In the genomic region with DNA sequence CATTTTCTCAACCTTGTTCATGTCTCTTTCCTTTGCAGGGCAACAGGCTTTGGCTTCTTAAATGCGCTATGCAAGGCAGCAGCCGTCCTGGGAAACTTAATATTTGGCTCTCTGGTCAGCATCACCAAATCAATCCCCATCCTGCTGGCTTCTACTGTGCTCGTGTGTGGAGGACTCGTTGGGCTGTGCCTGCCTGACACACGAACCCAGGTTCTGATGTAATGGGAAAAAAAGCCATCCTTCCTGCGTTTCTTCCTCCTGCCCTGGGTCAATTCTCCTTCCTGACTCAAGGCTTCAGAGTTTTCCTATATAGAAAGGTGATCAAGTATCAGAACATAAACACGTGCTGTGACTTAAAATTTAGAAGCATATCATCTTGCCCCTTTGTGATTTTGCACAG, we compare ENCODE assay signal across 9 cellular contexts.
DNase-seq lines count a peak whose midpoint lies in the region; ATAC-seq and TF ChIP-seq lines count a peak whose summit lies in the region.
"Had no signal": no experiment of that assay in that cellular context is flagged by ENCODE, and none has a peak within 500 bp of the region (broad histone marks: within the 10 kb centered on the region; RNA-seq: fewer than 3 reads in every experiment).

No MANE protein-coding gene starts in this region.

- peak overlapping the region; percentile 72 for H3K4me2 ChIP-seq in GM23338

- POLR2A ChIA-PET in naive thymus-derived CD4-positive, alpha-beta T cell (lab: Charles Lee): interaction anchor here (0.6 to 3.1 kb wide), 6 partner anchors 10 to 1591 kb away, joined by 3 to 29 read pairs (median 3); partner anchors contain the start of gene IQGAP2

- H4K20me1 ChIP-seq in GM23338 (replicated peaks; ENCODE audit: insufficient read depth): no peaks in the 10 kb centered on the region

- 51 to 63% methylated on average over 7 of the region's 7 CpGs for WGBS in body of pancreas, 2 donors

- peak overlapping the region; percentile 72 for H3K27ac ChIP-seq in CD4-positive, CD25-positive, alpha-beta regulatory T cell (ENCODE audit: insufficient read depth, low read length, poor library complexity, severe bottlenecking)
- H3K27ac ChIP-seq in GM23338 (ENCODE audit: low read depth): no peak overlapping the region
- peak overlapping the region; percentile 59 for H3K27ac ChIP-seq in naive thymus-derived CD4-positive, alpha-beta T cell (ENCODE audit: low read depth, low read length)
- H3K27ac ChIP-seq in body of pancreas: no peak overlapping the region

- peaks cover 7% of the 10 kb centered on the region for H3K36me3 Mint-ChIP-seq in CD4-positive, CD25-positive, alpha-beta regulatory T cell
- no peaks in the 10 kb centered on the region for H3K36me3 Mint-ChIP-seq in GM23338 (ENCODE audit: low read depth)
- H3K36me3 Mint-ChIP-seq in activated naive CD4-positive, alpha-beta T cell treated with anti-CD3 and anti-CD28 coated beads, Interleukin-2, amount 50 U/mL, for 72 hours: peaks cover 0 to 13% of the 10 kb centered on the region in 2 donors
- peaks cover 0 to 23% (median 0%) of the 10 kb centered on the region in 5 donors for H3K36me3 Mint-ChIP-seq in naive thymus-derived CD4-positive, alpha-beta T cell

- peak overlapping the region; percentile 97 to 100 (median 98) for H3K27ac Mint-ChIP-seq in CD4-positive, CD25-positive, alpha-beta regulatory T cell
- H3K27ac Mint-ChIP-seq in GM23338: no peak overlapping the region
- peak overlapping the region; percentile 1 to 56 for H3K27ac Mint-ChIP-seq in activated naive CD4-positive, alpha-beta T cell treated with anti-CD3 and anti-CD28 coated beads, Interleukin-2, amount 50 U/mL, for 72 hours
- H3K27ac Mint-ChIP-seq in naive thymus-derived CD4-positive, alpha-beta T cell: peak overlapping the region; percentile 88 to 98 (median 93)

- no peak for TF ChIP-seq POLR2A in body of pancreas (IDR thresholded peaks at IDR 0.05)

- peaks cover 52% of the 10 kb centered on the region for H3K4me1 ChIP-seq in CD4-positive, CD25-positive, alpha-beta regulatory T cell (ENCODE audit: control insufficient read depth, insufficient read depth, low read length, poor library complexity, severe bottlenecking)
- peaks cover 28% of the 10 kb centered on the region for H3K4me1 ChIP-seq in GM23338 (ENCODE audit: insufficient read depth)
- peaks cover 29 to 52% of the 10 kb centered on the region in 2 donors for H3K4me1 ChIP-seq in naive thymus-derived CD4-positive, alpha-beta T cell (ENCODE audit: control insufficient read depth in 2 of 2, insufficient read depth in 2 of 2, low read length in 2 of 2)
- H3K4me1 ChIP-seq in body of pancreas: peaks cover 13% of the 10 kb centered on the region

- H3K9me2 ChIP-seq in GM23338 (ENCODE audit: insufficient read depth): no peaks in the 10 kb centered on the region

- no peaks in the 10 kb centered on the region for H3K9me3 ChIP-seq in CD4-positive, CD25-positive, alpha-beta regulatory T cell (ENCODE audit: control insufficient read depth in 2 of 2, low read length in 2 of 2)
- no peaks in the 10 kb centered on the region for H3K9me3 ChIP-seq in naive thymus-derived CD4-positive, alpha-beta T cell (ENCODE audit: control insufficient read depth in 2 of 3, low read length in 3 of 3)
- no peaks in the 10 kb centered on the region for H3K9me3 ChIP-seq in body of pancreas

- no peak for ATAC-seq in CD4-positive, CD25-positive, alpha-beta regulatory T cell (ENCODE audit: low read depth in 2 of 2)
- ATAC-seq in GM23338 (peak; percentile 15; the same call in 2 of the 3 replicates), body of pancreas (no peak)
- ATAC-seq in activated naive CD4-positive, alpha-beta T cell treated with anti-CD3 and anti-CD28 coated beads, Interleukin-2, amount 50 U/mL, for 72 hours: no peak
- no peak for ATAC-seq in naive thymus-derived CD4-positive, alpha-beta T cell

- peak overlapping the region; percentile 73 for H2AFZ ChIP-seq in GM23338

- H3K27me3 ChIP-seq in CD4-positive, CD25-positive, alpha-beta regulatory T cell (ENCODE audit: control insufficient read depth, insufficient read depth, low read length): no peaks in the 10 kb centered on the region
- no peaks in the 10 kb centered on the region for H3K27me3 ChIP-seq in GM23338 (ENCODE audit: insufficient read depth)
- H3K27me3 ChIP-seq in naive thymus-derived CD4-positive, alpha-beta T cell (ENCODE audit: control insufficient read depth in 2 of 2, insufficient read depth in 2 of 2, low read length in 2 of 2): no peaks in the 10 kb centered on the region
- no peaks in the 10 kb centered on the region for H3K27me3 ChIP-seq in body of pancreas

- H3F3A ChIP-seq in GM23338 (replicated peaks; ENCODE audit: low read depth): no peaks in the 10 kb centered on the region

- DNase-seq in CD4-positive, CD25-positive, alpha-beta regulatory T cell: no peak
- peak; percentile 18 for DNase-seq in GM23338 (ENCODE audit: low spot score)
- DNase-seq in activated naive CD4-positive, alpha-beta T cell treated with anti-CD3 and anti-CD28 coated beads, Interleukin-2, amount 50 U/mL, for 72 hours (ENCODE audit: low spot score in 2 of 2): no peak
- peak in 1 of 9 donors; percentile 9 for DNase-seq in naive thymus-derived CD4-positive, alpha-beta T cell
- DNase-seq in kidney tubule cell (ENCODE audit: low spot score): no peak
- DNase-seq in occipital lobe (lab: John Stamatoyannopoulos, UW): no peak
- no peak for DNase-seq in body of pancreas
- no peak for DNase-seq in AG20443 (ENCODE audit: low spot score)
- DNase-seq: NCI-H774 had no signal

- peak overlapping the region; percentile 52 for H3K4me3 ChIP-seq in CD4-positive, CD25-positive, alpha-beta regulatory T cell (ENCODE audit: low read depth, low read length)
- H3K4me3 ChIP-seq in GM23338: no peak overlapping the region
- H3K4me3 ChIP-seq in naive thymus-derived CD4-positive, alpha-beta T cell (ENCODE audit: low read length): peak overlapping the region; percentile 22
- no peak overlapping the region for H3K4me3 ChIP-seq in body of pancreas

- H3K9me3 Mint-ChIP-seq in CD4-positive, CD25-positive, alpha-beta regulatory T cell: peaks cover 0 to 12% (median 0%) of the 10 kb centered on the region in 7 donors
- peaks cover 9% of the 10 kb centered on the region; the same call in 1 of the 3 replicates for H3K9me3 Mint-ChIP-seq in GM23338
- H3K9me3 Mint-ChIP-seq in activated naive CD4-positive, alpha-beta T cell treated with anti-CD3 and anti-CD28 coated beads, Interleukin-2, amount 50 U/mL, for 72 hours: peaks cover 3 to 6% of the 10 kb centered on the region in 2 donors
- H3K9me3 Mint-ChIP-seq in naive thymus-derived CD4-positive, alpha-beta T cell: peaks cover 0 to 17% (median 0%) of the 10 kb centered on the region in 11 donors

- peaks cover 17 to 71% (median 50%) of the 10 kb centered on the region in 4 donors for H3K4me1 Mint-ChIP-seq in CD4-positive, CD25-positive, alpha-beta regulatory T cell
- peaks cover 39% of the 10 kb centered on the region for H3K4me1 Mint-ChIP-seq in GM23338
- peaks cover 44 to 75% (median 52%) of the 10 kb centered on the region in 7 donors for H3K4me1 Mint-ChIP-seq in naive thymus-derived CD4-positive, alpha-beta T cell

- intact Hi-C loops in naive thymus-derived CD4-positive, alpha-beta T cell (cut with micrococcal nuclease): loop anchor here in 1 of 2 donors (1.0 kb wide), 1 partner anchor 26 kb away; no protein-coding TSS in a partner anchor
- intact Hi-C loops in body of pancreas (cut with DNase I): no loop called here

- CTCF ChIA-PET in naive thymus-derived CD4-positive, alpha-beta T cell (lab: Charles Lee): interaction anchor here (1.2 to 2.1 kb wide), 2 partner anchors 69 to 79 kb away, joined by 3 to 8 read pairs; no protein-coding TSS in a partner anchor

- H3K36me3 ChIP-seq in CD4-positive, CD25-positive, alpha-beta regulatory T cell (ENCODE audit: control insufficient read depth, insufficient read depth, low read length): no peaks in the 10 kb centered on the region
- H3K36me3 ChIP-seq in GM23338 (ENCODE audit: insufficient read depth) (no peaks in the 10 kb centered on the region), body of pancreas (replicated peaks in 1 of 2; ENCODE audit: insufficient read depth in 1 of 2, low read depth in 2 of 2) (no peaks in the 10 kb centered on the region)
- no peaks in the 10 kb centered on the region for H3K36me3 ChIP-seq in naive thymus-derived CD4-positive, alpha-beta T cell (ENCODE audit: control insufficient read depth in 2 of 3, insufficient read depth in 3 of 3, low read length in 3 of 3)

- TF ChIP-seq CTCF in GM23338 (conservative IDR thresholded peaks at IDR 0.05; ENCODE audit: low read depth in 2 of 2) (no peak), body of pancreas (IDR thresholded peaks at IDR 0.05) (no peak)

- peaks cover 5% of the 10 kb centered on the region for H3K27me3 Mint-ChIP-seq in CD4-positive, CD25-positive, alpha-beta regulatory T cell
- H3K27me3 Mint-ChIP-seq in GM23338 (ENCODE audit: insufficient read depth, low read depth, poor library complexity): peaks cover 13% of the 10 kb centered on the region
- H3K27me3 Mint-ChIP-seq in naive thymus-derived CD4-positive, alpha-beta T cell: no peaks in the 10 kb centered on the region

- H3K79me2 ChIP-seq in GM23338 (replicated peaks; ENCODE audit: insufficient read depth): no peaks in the 10 kb centered on the region

- H3K4me3 Mint-ChIP-seq in CD4-positive, CD25-positive, alpha-beta regulatory T cell: peak overlapping the region; percentile 46 to 87 (median 78)
- no peak overlapping the region for H3K4me3 Mint-ChIP-seq in GM23338
- H3K4me3 Mint-ChIP-seq in naive thymus-derived CD4-positive, alpha-beta T cell: peak overlapping the region; percentile 71 to 84 (median 76)

Comparison
In these comparisons a context has a peak if more than half of its experiments do, and no peak if none do; other contexts are left out.
1. H3K27ac ChIP-seq: peak in CD4-positive, CD25-positive, alpha-beta regulatory T cell (single experiment) and naive thymus-derived CD4-positive, alpha-beta T cell (single experiment); none in GM23338 (single experiment) and body of pancreas (0 of 4).
2. H3K4me3 ChIP-seq: peak in CD4-positive, CD25-positive, alpha-beta regulatory T cell (single experiment) and naive thymus-derived CD4-positive, alpha-beta T cell (single experiment); none in GM23338 (single experiment) and body of pancreas (0 of 2).